Comparison of ENCODE assay signal across 1 cellular context in genomic region chr2:8558956-8559355, GRCh38.
A peak's percentile ranks its signal among the peaks of the same experiment; 100 is the strongest.
TF ChIP-seq lines count a peak whose summit lies in the region.

No MANE protein-coding gene starts in this region.

TF ChIP-seq in GM12878, 131 proteins besides CTCF, POLR2A, EP300 and RAD21 (continued from another document):
- no peak for TF ChIP-seq ZNF687 (IDR thresholded peaks at IDR 0.05)
- no peak for TF ChIP-seq EGR1 (IDR thresholded peaks at IDR 0.05; ENCODE audit: borderline replicate concordance in 1 of 2, low read depth in 2 of 2, low read length in 2 of 2)
- TF ChIP-seq CBX5 (IDR thresholded peaks at IDR 0.05; ENCODE audit: low read depth), result peak; percentile 94
- no peak for TF ChIP-seq TCF7 (IDR thresholded peaks at IDR 0.05; ENCODE audit: borderline replicate concordance)
- TF ChIP-seq RELB (IDR thresholded peaks at IDR 0.05; ENCODE audit: low read depth), result 0 out of 2 replicates have a peak, but pooled peaks have one; percentile 25
